13 cellular contexts compared by ENCODE assay signal in genomic region chr20:6051505-6051904, GRCh38. TPM values are rescaled to one million over a fixed set of nuclear protein-coding genes. Genes with fewer than 3 reads are reported as not detected.
A peak's percentile ranks its signal among the peaks of the same experiment; 100 is the strongest.
DNase-seq lines count a peak whose midpoint lies in the region; ATAC-seq, FAIRE-seq and TF ChIP-seq lines count a peak whose summit lies in the region.
"Had no signal": no experiment of that assay in that cellular context is flagged by ENCODE, and none has a peak within 500 bp of the region (broad histone marks: within the 10 kb centered on the region; RNA-seq: fewer than 3 reads in every experiment).

No MANE protein-coding gene starts in this region.

- ATAC-seq in A549: no peak
- no peak for ATAC-seq in GM18909 (IDR thresholded peaks at IDR 0.05; ENCODE audit: poor library complexity, unreplicated experiment)

- no peak for TF ChIP-seq RAD21 in A549 (conservative IDR thresholded peaks at IDR 0.05 in 1 of 2, IDR thresholded peaks at IDR 0.05 in 1 of 2)

- DNase-seq in A549 (ENCODE audit: low read depth in 1 of 2, low spot score in 1 of 2) (no peak), HCEC 1CT (peak; percentile 63), astrocyte of the cerebellum (ENCODE audit: low read depth) (peak; percentile 73), islet precursor cell (peak; percentile 67), A172 (ENCODE audit: low spot score) (no peak), NCI-H2029 (lab: John Stamatoyannopoulos, UW) (no peak)
- DNase-seq in NK-92 treated with Interleukin-12 subunit alpha and Interleukin-12 subunit beta, amount 100 ng/mL, for 24 hours (lab: John Stamatoyannopoulos, UW): no peak
- DNase-seq: activated CD8-positive, alpha-beta memory T cell treated with anti-CD3 and anti-CD28 coated beads for 24 hours; effector CD8-positive, alpha-beta T cell; OCI-M1 had no signal

- TF ChIP-seq CTCF in A549 (IDR thresholded peaks at IDR 0.05): no peak
- TF ChIP-seq CTCF in astrocyte of the cerebellum (IDR thresholded peaks at IDR 0.05; ENCODE audit: low read depth, low read length, missing control alignments): no peak

- peaks cover 4% of the 10 kb centered on the region; the same call in 2 of the 3 replicates for H3K4me1 ChIP-seq in A549

- POLR2A ChIA-PET in A549 (lab: Yijun Ruan, JAX): interaction anchor here (0.7 kb wide), 1 partner anchor 18 kb away, joined by 3 read pairs; no protein-coding TSS in a partner anchor

- H3K9me3 ChIP-seq in A549: no peaks in the 10 kb centered on the region

- CTCF ChIA-PET in A549 (lab: Yijun Ruan, JAX): no interaction called here

- in situ Hi-C loops in astrocyte of the cerebellum (cut with HindIII; ENCODE audit: low sequenced_read_pairs): no loop called here

- FAIRE-seq in A549 (lab: Jason Lieb, UNC): no peak
- FAIRE-seq: D721Med had no signal

- H3K27ac ChIP-seq in A549: no peak overlapping the region
- H3K27ac ChIP-seq: parathyroid adenoma had no signal

- no peak for TF ChIP-seq POLR2A in A549 (IDR thresholded peaks at IDR 0.05; ENCODE audit: low read length)

- WGBS in A549 (ENCODE audit: missing lambda C conversion rate): 88% methylated on average over 5 of the region's 5 CpGs

- H3K4me3 ChIP-seq in A549 (no peak overlapping the region), astrocyte of the cerebellum (ENCODE audit: low read depth, low read length) (peak overlapping the region; percentile 32)

- peak overlapping the region; percentile 79; the same call in 1 of the 3 replicates for H3K4me2 ChIP-seq in A549

- TF ChIP-seq EP300 in A549 (IDR thresholded peaks at IDR 0.05): no peak

TF ChIP-seq in A549, 52 proteins besides CTCF, POLR2A, EP300 and RAD21:
- TF ChIP-seq HOXB13 (CRISPR knock-in tag; IDR thresholded peaks at IDR 0.05; ENCODE audit: low read depth): no peak
- TF ChIP-seq TFCP2L1 (CRISPR knock-in tag; IDR thresholded peaks at IDR 0.05): no peak
- no peak for TF ChIP-seq BHLHE40 (IDR thresholded peaks at IDR 0.05; ENCODE audit: low read depth, low read length)
- no peak for TF ChIP-seq HES2 (IDR thresholded peaks at IDR 0.05)
- no peak for TF ChIP-seq ZNF302 (CRISPR knock-in tag; IDR thresholded peaks at IDR 0.05)
- TF ChIP-seq RFX5 (IDR thresholded peaks at IDR 0.05): no peak
- TF ChIP-seq TP53 (CRISPR knock-in tag; IDR thresholded peaks at IDR 0.05): no peak
- TF ChIP-seq ATOH8 (CRISPR knock-in tag; IDR thresholded peaks at IDR 0.05; ENCODE audit: low read depth): no peak

RNA-seq across cellular contexts. Expression of gene LRRN4, which starts 2.4 kb away (rescaled TPM):
- 0.03 TPM in 1 of 2 replicates, not detected in the other for polyA plus RNA-seq in A549 (2011; rRNA removed)
- polyA plus RNA-seq in A549 (2012; cell fraction: cytosol; rRNA removed): 0.04 and 0.06 TPM in 2 replicates
- polyA plus RNA-seq in A549 (2012; cell fraction: nucleus; rRNA removed): 0.18 and 0.20 TPM in 2 replicates
- polyA plus RNA-seq in A549 (2017; fragmentation: RNase III; extraction: RNeasy Plus Mini Kit Qiagen cat#74134 plus additional on column Dnase treatment): 0.04 TPM in 2 of 3 replicates, not detected in the other
- polyA minus RNA-seq in A549 (2011; rRNA and poly(A)+ RNA removed): not detected in 2 replicates
- 0.26 and 0.86 TPM in 2 replicates for total RNA-seq in A172 (2014; rRNA removed; shearing (Covaris generic))

RNA-seq across cellular contexts. Expression of gene CRLS1, which starts 45.6 kb away (rescaled TPM):
- 129 and 150 TPM in 2 replicates for polyA plus RNA-seq in A549 (2011; rRNA removed)
- 41.0 and 50.9 TPM in 2 replicates for polyA plus RNA-seq in A549 (2012; cell fraction: cytosol; rRNA removed)
- 22.7 and 33.0 TPM in 2 replicates for polyA plus RNA-seq in A549 (2012; cell fraction: nucleus; rRNA removed)
- 54.8 to 61.0 TPM (median 56.1 TPM) in 3 replicates for polyA plus RNA-seq in A549 (2017; fragmentation: RNase III; extraction: RNeasy Plus Mini Kit Qiagen cat#74134 plus additional on column Dnase treatment)
- polyA minus RNA-seq in A549 (2011; rRNA and poly(A)+ RNA removed): 37.6 and 52.7 TPM in 2 replicates
- total RNA-seq in A172 (2014; rRNA removed; shearing (Covaris generic)): 63.4 and 73.2 TPM in 2 replicates

Comparison
In these comparisons a context has a peak if more than half of its experiments do, and no peak if none do; other contexts are left out.
1. DNase-seq: peak in HCEC 1CT (single experiment), astrocyte of the cerebellum (single experiment) and islet precursor cell (single experiment); none in A549 (0 of 2), NK-92 treated with Interleukin-12 subunit alpha and Interleukin-12 subunit beta, amount 100 ng/mL, for 24 hours (single experiment), A172 (single experiment) and NCI-H2029 (single experiment).